In the genomic region with DNA sequence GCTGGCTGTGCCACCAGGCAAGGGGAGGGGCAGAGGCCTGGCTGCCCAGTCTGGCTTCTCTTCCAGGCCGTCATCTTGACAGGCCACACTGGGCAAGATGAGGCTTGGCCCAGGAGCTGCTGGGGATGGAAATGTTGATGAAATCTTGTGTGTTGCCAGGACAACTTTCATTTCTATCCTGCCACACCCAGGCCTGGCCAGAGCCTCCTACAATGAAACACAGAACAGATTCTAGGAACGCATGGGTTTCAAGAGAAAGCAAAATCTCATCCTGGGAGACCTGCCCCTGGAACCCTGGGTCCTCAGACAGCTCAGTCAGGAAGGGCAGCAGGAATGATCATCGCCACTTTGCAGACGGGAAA, we compare ENCODE assay signal across 9 cellular contexts. TPM values are rescaled to one million over a fixed set of nuclear protein-coding genes. Genes with fewer than 3 reads are reported as not detected.
DNase-seq lines count a peak whose midpoint lies in the region; ATAC-seq and TF ChIP-seq lines count a peak whose summit lies in the region.
"Had no signal": no experiment of that assay in that cellular context is flagged by ENCODE, and none has a peak within 500 bp of the region (broad histone marks: within the 10 kb centered on the region; RNA-seq: fewer than 3 reads in every experiment).

No MANE protein-coding gene starts in this region.

- H4K20me1 ChIP-seq in mammary epithelial cell (ENCODE audit: insufficient read depth, low read length), result no peaks in the 10 kb centered on the region

- ATAC-seq in left lung, result peak; percentile 66
- ATAC-seq: GM12878 had no signal

- CTCF ChIA-PET in A673 (lab: Charles Lee), result no interaction called here
- CTCF ChIA-PET in mammary epithelial cell (lab: Charles Lee; ENCODE audit: low non-redundant PET), result interaction anchor here (0.5 to 1.3 kb wide), 3 partner anchors 21 to 35 kb away, joined by 5 to 8 read pairs (median 8); a partner anchor contains a TSS

- intact Hi-C loops in A673 (cut with micrococcal nuclease; ENCODE audit: unreplicated experiment), result no loop called here
- intact Hi-C loops in mammary epithelial cell (cut with micrococcal nuclease), result loop anchor here (1.0 to 2.0 kb wide), 2 partner anchors 10 to 18 kb away; a partner anchor contains a TSS
- intact Hi-C loops in left lung (cut with DNase I), result no loop called here
- intact Hi-C loops in testis (cut with DNase I; ENCODE audit: low total_unique reads), result no loop called here

- TF ChIP-seq POLR2A in testis (IDR thresholded peaks at IDR 0.05), result no peak

- WGBS in mammary epithelial cell (ENCODE audit: low coverage, missing lambda C conversion rate), result 0% methylated on average over 3 of the region's 4 CpGs
- WGBS in testis, 2 donors, result 45 to 55% methylated on average over 3 to 4 of the region's 4 CpGs

- H3K9ac ChIP-seq in mammary epithelial cell (ENCODE audit: insufficient read depth, low read length), result peak overlapping the region; percentile 98

- H3K4me3 ChIP-seq in A673 (ENCODE audit: low read depth, low read length, poor library complexity, severe bottlenecking) (no peak overlapping the region), mammary epithelial cell (replicated peaks in 1 of 3; ENCODE audit: insufficient read depth in 1 of 3, low read depth in 2 of 3, low read length in 3 of 3) (peak overlapping the region; percentile 40 to 58 (median 49)), left lung (peak overlapping the region in 1 of 2 donors; percentile 31), testis (no peak overlapping the region)
- H3K4me3 ChIP-seq: GM12878 had no signal

- no peak for TF ChIP-seq RAD21 in Ishikawa (IDR thresholded peaks at IDR 0.05; ENCODE audit: low read depth)

- peak overlapping the region; percentile 93 for H3K4me2 ChIP-seq in mammary epithelial cell (ENCODE audit: insufficient read depth, low read depth, low read length)

- H3K27me3 ChIP-seq in A673 (replicated peaks; ENCODE audit: insufficient read depth, low read depth, low read length, poor library complexity) (no peaks in the 10 kb centered on the region), mammary epithelial cell (ENCODE audit: insufficient read depth, low read length) (no peaks in the 10 kb centered on the region), left lung (no peaks in the 10 kb centered on the region), testis (no peaks in the 10 kb centered on the region)

- peaks cover 2% of the 10 kb centered on the region for H3K79me2 ChIP-seq in mammary epithelial cell (ENCODE audit: insufficient read depth, low read length)

- in situ Hi-C loops in mammary epithelial cell (cut with MboI; ENCODE audit: low sequenced_read_pairs in 2 of 2), result no loop called here

- DNase-seq in A673 (ENCODE audit: low spot score) (no peak), mammary epithelial cell (peak; percentile 99), left lung (peak in 1 of 2 donors; percentile 73), testis (no peak), NCI-H2029 (lab: John Stamatoyannopoulos, UW) (no peak)
- no peak for DNase-seq in stimulated activated CD4-positive, alpha-beta T cell treated with anti-CD3 and anti-CD28 coated beads, Interleukin-2, amount 100 ng/mL, for 48 hours
- no peak for DNase-seq in central memory CD4-positive, alpha-beta T cell

- peaks cover 23% of the 10 kb centered on the region for H3K4me1 ChIP-seq in A673 (ENCODE audit: insufficient read depth, low read length, poor library complexity, severe bottlenecking)
- H3K4me1 ChIP-seq in mammary epithelial cell (ENCODE audit: insufficient read depth, low read length), result peaks cover 48% of the 10 kb centered on the region
- H3K4me1 ChIP-seq in left lung, result peaks cover 20 to 47% of the 10 kb centered on the region in 2 donors
- peaks cover 27% of the 10 kb centered on the region for H3K4me1 ChIP-seq in testis

- BruUV-seq in A673 (replicated peaks; lab: Mats Ljungman, UMichigan), result no TSS peak
- no TSS peak for BruUV-seq in mammary epithelial cell (replicated peaks; lab: Mats Ljungman, UMichigan)

- no peak for TF ChIP-seq EP300 in Ishikawa (IDR thresholded peaks at IDR 0.05; ENCODE audit: borderline replicate concordance)

- H3K9me3 ChIP-seq in A673 (ENCODE audit: low read depth, low read length, poor library complexity, severe bottlenecking) (no peaks in the 10 kb centered on the region), mammary epithelial cell (replicated peaks; ENCODE audit: insufficient read depth, low read length) (no peaks in the 10 kb centered on the region), left lung (no peaks in the 10 kb centered on the region), testis (no peaks in the 10 kb centered on the region)

- dilution Hi-C loops in mammary epithelial cell (cut with HindIII; ENCODE audit: low sequenced_read_pairs), result no loop called here

- H3K27ac ChIP-seq in A673 (ENCODE audit: low read depth, low read length, poor library complexity, severe bottlenecking), result peak overlapping the region; percentile 87
- H3K27ac ChIP-seq in mammary epithelial cell (ENCODE audit: insufficient read depth, low read depth, low read length), result peak overlapping the region; percentile 99
- peak overlapping the region; percentile 84 to 91 for H3K27ac ChIP-seq in left lung
- peak overlapping the region; percentile 61 to 74 for H3K27ac ChIP-seq in testis

- POLR2A ChIA-PET in A673 (lab: Charles Lee; ENCODE audit: low non-redundant PET), result interaction anchor here (0.6 kb wide), 1 partner anchor 23 kb away, joined by 6 read pairs; a partner anchor contains a TSS

- TF ChIP-seq CTCF in A673 (conservative IDR thresholded peaks at IDR 0.05; ENCODE audit: low read depth, low read length) (no peak), mammary epithelial cell (conservative IDR thresholded peaks at IDR 0.05 in 1 of 2, IDR thresholded peaks at IDR 0.05 in 1 of 2; ENCODE audit: extremely low read depth in 1 of 2, insufficient read depth in 1 of 2, low read depth in 1 of 2, low read length in 2 of 2) (no peak), left lung (IDR thresholded peaks at IDR 0.05) (no peak), testis (IDR thresholded peaks at IDR 0.05) (no peak)

- H3K36me3 ChIP-seq in A673 (ENCODE audit: insufficient read depth, low read length, poor library complexity, severe bottlenecking) (no peaks in the 10 kb centered on the region), mammary epithelial cell (ENCODE audit: insufficient read depth, low read length) (no peaks in the 10 kb centered on the region), left lung (peaks cover 0 to 8% of the 10 kb centered on the region in 2 donors), testis (ENCODE audit: low read depth, missing control alignments) (no peaks in the 10 kb centered on the region)

- H2AFZ ChIP-seq in mammary epithelial cell (ENCODE audit: low read depth, low read length), result no peak overlapping the region

TF ChIP-seq in Ishikawa, 13 proteins besides CTCF, POLR2A, EP300 and RAD21:
- TF ChIP-seq YY1 (IDR thresholded peaks at IDR 0.05; ENCODE audit: low read depth) (0 out of 2 replicates have a peak, but pooled peaks have one; percentile 21), FOXM1 (IDR thresholded peaks at IDR 0.05; ENCODE audit: borderline replicate concordance, low read depth) (no peak), TAF1 (IDR thresholded peaks at IDR 0.05; ENCODE audit: low read depth) (peak; percentile 16; the same call in 1 of the 2 replicates), TCF12 (IDR thresholded peaks at IDR 0.05; ENCODE audit: low read depth) (no peak)
- TF ChIP-seq, protein P1, sequence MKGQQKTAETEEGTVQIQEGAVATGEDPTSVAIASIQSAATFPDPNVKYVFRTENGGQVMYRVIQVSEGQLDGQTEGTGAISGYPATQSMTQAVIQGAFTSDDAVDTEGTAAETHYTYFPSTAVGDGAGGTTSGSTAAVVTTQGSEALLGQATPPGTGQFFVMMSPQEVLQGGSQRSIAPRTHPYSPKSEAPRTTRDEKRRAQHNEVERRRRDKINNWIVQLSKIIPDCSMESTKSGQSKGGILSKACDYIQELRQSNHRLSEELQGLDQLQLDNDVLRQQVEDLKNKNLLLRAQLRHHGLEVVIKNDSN (IDR thresholded peaks at IDR 0.05), result no peak
TF ChIP-seq in Ishikawa: peak in this region for 2.

RNA-seq across cellular contexts. Expression of a gene that starts 9.3 kb away (rescaled TPM):
- total RNA-seq in A673 (2021) (4.6 and 4.8 TPM in 2 replicates), mammary epithelial cell (1 to 10 TPM; 2.8 to 7.7 TPM), left lung (1 to 10 TPM; 5.4 to 6.0 TPM), testis (10 to 100 TPM; 35.9 to 47.7 TPM)
- polyA plus RNA-seq in mammary epithelial cell (4.0 TPM), testis (ENCODE audit: insufficient read depth, low read depth, low replicate concordance) (76.8 TPM)
- polyA minus RNA-seq in mammary epithelial cell, result not detected

RNA-seq across cellular contexts. Expression of a gene that starts 22.7 kb away (rescaled TPM):
- total RNA-seq in A673 (2021), result 21.2 and 22.1 TPM in 2 replicates
- 10 to 100 TPM; 20.5 to 35.2 TPM for total RNA-seq in mammary epithelial cell
- polyA plus RNA-seq in mammary epithelial cell, result 16.7 TPM
- 12.4 TPM for polyA minus RNA-seq in mammary epithelial cell
- 10 to 100 TPM; 27.3 to 34.6 TPM for total RNA-seq in left lung
- total RNA-seq in testis, result 10 to 100 TPM; 51.8 to 68.8 TPM
- 38.8 TPM for polyA plus RNA-seq in testis (ENCODE audit: insufficient read depth, low read depth, low replicate concordance)

RNA-seq across cellular contexts. Expression of a gene that starts 35.5 kb away (rescaled TPM):
- total RNA-seq in A673 (2021) (1.4 and 4.2 TPM in 2 replicates), mammary epithelial cell (1 to 10 TPM; 6.5 to 8.1 TPM), left lung (10 to 100 TPM; 10.6 to 15.7 TPM), testis (1 to 10 TPM; 8.3 to 9.1 TPM)
- polyA plus RNA-seq in mammary epithelial cell (3.1 TPM), testis (ENCODE audit: insufficient read depth, low read depth, low replicate concordance) (7.5 TPM)
- polyA minus RNA-seq in mammary epithelial cell, result 3.4 TPM

RNA-seq across cellular contexts. Expression of a gene that starts 38.6 kb away (rescaled TPM):
- 12.0 and 18.5 TPM in 2 replicates for total RNA-seq in A673 (2021)
- total RNA-seq in mammary epithelial cell, result 100 to 1,000 TPM in 1 of 2 donors, 10 to 100 TPM in 1; 79.4 to 185 TPM
- 171 TPM for polyA plus RNA-seq in mammary epithelial cell
- 166 TPM for polyA minus RNA-seq in mammary epithelial cell
- 10 to 100 TPM; 41.0 to 49.1 TPM for total RNA-seq in left lung
- 100 to 1,000 TPM in 1 of 2 donors, 10 to 100 TPM in 1; 86.3 to 106 TPM for total RNA-seq in testis
- 62.2 TPM for polyA plus RNA-seq in testis (ENCODE audit: insufficient read depth, low read depth, low replicate concordance)

RNA-seq across cellular contexts. Expression of a gene that starts 50.7 kb away (rescaled TPM):
- total RNA-seq in A673 (2021) (1.0 and 1.4 TPM in 2 replicates), mammary epithelial cell (1 to 10 TPM; 1.5 to 3.5 TPM), left lung (100 to 1,000 TPM in 1 of 2 donors, 10 to 100 TPM in 1; 42.0 to 118 TPM), testis (10 to 100 TPM; 11.1 to 15.8 TPM)
- polyA plus RNA-seq in mammary epithelial cell (2.0 TPM), testis (ENCODE audit: insufficient read depth, low read depth, low replicate concordance) (13.9 TPM)
- 8.4 TPM for polyA minus RNA-seq in mammary epithelial cell

Comparison
In these comparisons a context has a peak if more than half of its experiments do, and no peak if none do; other contexts are left out.
1. H3K4me3 ChIP-seq: peak in mammary epithelial cell (3 of 3); none in A673 (single experiment) and testis (0 of 2).
2. Peak in every context shown above with its lines, with median percentiles within 50 percentile points of each other: H3K27ac ChIP-seq.